12 cellular contexts compared by ENCODE assay signal in the genomic region with DNA sequence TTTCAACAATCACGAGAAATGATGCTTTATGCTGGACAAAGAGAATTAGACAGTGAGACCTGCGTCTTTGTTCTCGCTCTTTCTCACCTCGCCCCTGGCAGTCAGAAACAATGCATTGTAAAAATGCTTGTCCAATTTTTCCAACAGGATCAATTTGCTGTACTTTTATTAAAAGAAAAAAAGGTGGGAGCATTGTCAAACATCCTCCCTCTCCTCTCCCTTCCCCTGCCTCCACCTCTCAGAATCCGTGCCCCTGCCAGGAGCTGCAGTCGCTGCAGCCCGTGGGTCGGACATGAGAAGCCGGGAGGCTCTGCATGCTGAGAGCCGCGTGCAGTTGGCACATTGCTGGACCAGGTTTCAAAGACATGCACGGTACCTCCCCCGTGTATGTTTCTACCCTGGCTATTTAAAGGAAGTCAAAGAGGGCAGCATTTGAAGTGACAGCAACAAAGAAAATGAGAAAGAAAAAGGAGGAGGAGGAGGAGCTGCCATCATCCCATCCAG.
"Had no signal": no experiment of that assay in that cellular context is flagged by ENCODE, and none has a peak within 500 bp of the region (broad histone marks: within the 10 kb centered on the region; RNA-seq: fewer than 3 reads in every experiment).

No MANE protein-coding gene starts in this region.

- H3K27me3 ChIP-seq: cardiac muscle cell, right lobe of liver had no signal

- H3K27ac ChIP-seq: cardiac muscle cell, esophagus muscularis mucosa, left ventricle myocardium inferior, right lobe of liver, spleen had no signal

- ATAC-seq: natural killer cell treated with Interleukin-12 subunit alpha and Interleukin-12 subunit beta and Interleukin-15 and Interleukin-18, amount 100 ng/mL, for 72 hours; right lobe of liver; T-cell had no signal

- H3K4me1 ChIP-seq: esophagus muscularis mucosa, left ventricle myocardium inferior, right lobe of liver had no signal

- H3K9me3 ChIP-seq: esophagus muscularis mucosa, left ventricle myocardium inferior, right lobe of liver had no signal

- H3K4me3 ChIP-seq: cardiac muscle cell, esophagus muscularis mucosa, left ventricle myocardium inferior, right lobe of liver, spleen had no signal

- DNase-seq: activated CD4-positive, CD25-positive, alpha-beta regulatory T cell treated with anti-CD3 and anti-CD28 coated beads, Interleukin-2, amount 50 U/mL, for 72 hours; activated naive CD4-positive, alpha-beta T cell; effector CD4-positive, alpha-beta T cell; kidney; left ventricle myocardium inferior; right lobe of liver; spleen; T-cell; T-helper 9 cell had no signal

- H3K36me3 ChIP-seq: cardiac muscle cell, esophagus muscularis mucosa, left ventricle myocardium inferior, right lobe of liver, spleen had no signal
